In the genomic region with DNA sequence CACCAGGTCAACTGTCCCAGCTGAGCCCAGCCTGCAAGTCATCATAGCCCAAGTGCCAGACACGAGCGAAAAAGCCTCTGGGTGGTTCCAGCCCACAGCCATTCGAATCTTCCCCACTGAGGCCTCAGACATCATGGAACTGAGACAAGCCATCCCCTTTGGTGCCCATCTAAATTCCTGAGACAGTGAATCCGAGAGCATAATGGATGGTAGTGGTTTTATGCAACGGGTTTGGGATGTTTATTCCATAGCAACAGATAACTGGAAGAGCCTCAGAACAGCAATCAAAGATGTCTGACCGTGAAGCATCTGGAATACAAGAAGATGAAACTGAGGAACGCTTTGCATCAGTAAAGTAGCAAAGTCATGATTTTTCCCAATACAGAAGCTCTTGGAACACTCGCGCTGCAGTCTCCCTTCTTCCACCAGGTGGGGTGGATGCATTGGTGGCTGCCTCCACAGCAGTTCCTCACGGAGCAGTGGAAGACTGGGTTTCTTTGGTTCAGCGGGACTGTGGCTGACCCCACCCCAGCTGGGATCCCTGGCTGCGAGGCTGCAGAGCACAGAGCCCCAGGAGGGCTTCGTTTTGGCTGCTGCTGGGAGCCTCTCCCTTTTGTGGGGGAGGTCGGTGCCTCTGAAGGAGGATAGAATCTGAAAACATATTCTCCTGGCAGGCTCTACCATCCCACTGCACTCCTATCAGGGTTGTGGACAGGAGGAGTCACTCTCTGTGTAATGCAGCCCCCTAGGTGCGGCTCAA, we compare ENCODE assay signal across 1 cellular context.
TF ChIP-seq lines count a peak whose summit lies in the region.

No MANE protein-coding gene starts in this region.

TF ChIP-seq in K562, 482 proteins besides CTCF, POLR2A, EP300 and RAD21 (continued from another document and continues in another):
- TF ChIP-seq, protein P1, sequence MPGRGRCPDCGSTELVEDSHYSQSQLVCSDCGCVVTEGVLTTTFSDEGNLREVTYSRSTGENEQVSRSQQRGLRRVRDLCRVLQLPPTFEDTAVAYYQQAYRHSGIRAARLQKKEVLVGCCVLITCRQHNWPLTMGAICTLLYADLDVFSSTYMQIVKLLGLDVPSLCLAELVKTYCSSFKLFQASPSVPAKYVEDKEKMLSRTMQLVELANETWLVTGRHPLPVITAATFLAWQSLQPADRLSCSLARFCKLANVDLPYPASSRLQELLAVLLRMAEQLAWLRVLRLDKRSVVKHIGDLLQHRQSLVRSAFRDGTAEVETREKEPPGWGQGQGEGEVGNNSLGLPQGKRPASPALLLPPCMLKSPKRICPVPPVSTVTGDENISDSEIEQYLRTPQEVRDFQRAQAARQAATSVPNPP (IDR thresholded peaks at IDR 0.05; ENCODE audit: borderline replicate concordance, insufficient read depth, insufficient read length), result no peak
- TF ChIP-seq GTF2A2 (tag; IDR thresholded peaks at IDR 0.05), result no peak
- no peak for TF ChIP-seq ZNF212 (CRISPR knock-in tag; IDR thresholded peaks at IDR 0.05)
- no peak for TF ChIP-seq HDGF (IDR thresholded peaks at IDR 0.05)
- TF ChIP-seq, protein P2, sequence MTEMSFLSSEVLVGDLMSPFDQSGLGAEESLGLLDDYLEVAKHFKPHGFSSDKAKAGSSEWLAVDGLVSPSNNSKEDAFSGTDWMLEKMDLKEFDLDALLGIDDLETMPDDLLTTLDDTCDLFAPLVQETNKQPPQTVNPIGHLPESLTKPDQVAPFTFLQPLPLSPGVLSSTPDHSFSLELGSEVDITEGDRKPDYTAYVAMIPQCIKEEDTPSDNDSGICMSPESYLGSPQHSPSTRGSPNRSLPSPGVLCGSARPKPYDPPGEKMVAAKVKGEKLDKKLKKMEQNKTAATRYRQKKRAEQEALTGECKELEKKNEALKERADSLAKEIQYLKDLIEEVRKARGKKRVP (CRISPR knock-in tag; IDR thresholded peaks at IDR 0.05), result no peak
- TF ChIP-seq RBM15 (IDR thresholded peaks at IDR 0.05; ENCODE audit: insufficient read depth, low read length), result no peak
- TF ChIP-seq CBFB (CRISPR knock-in tag; IDR thresholded peaks at IDR 0.05), result no peak
- TF ChIP-seq, protein P3, sequence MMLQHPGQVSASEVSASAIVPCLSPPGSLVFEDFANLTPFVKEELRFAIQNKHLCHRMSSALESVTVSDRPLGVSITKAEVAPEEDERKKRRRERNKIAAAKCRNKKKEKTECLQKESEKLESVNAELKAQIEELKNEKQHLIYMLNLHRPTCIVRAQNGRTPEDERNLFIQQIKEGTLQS (IDR thresholded peaks at IDR 0.05), result peak; percentile 10; the same call in 1 of the 2 replicates
- TF ChIP-seq, protein P3 (CRISPR knock-in tag; conservative IDR thresholded peaks at IDR 0.05), result no peak
- TF ChIP-seq U2AF2 (optimal IDR thresholded peaks at IDR 0.05; ENCODE audit: low read depth, low read length), result no peak
- peak; percentile 71 for TF ChIP-seq SPI1 (IDR thresholded peaks at IDR 0.05; ENCODE audit: borderline replicate concordance, low read depth, low read length)
- TF ChIP-seq, protein P4, sequence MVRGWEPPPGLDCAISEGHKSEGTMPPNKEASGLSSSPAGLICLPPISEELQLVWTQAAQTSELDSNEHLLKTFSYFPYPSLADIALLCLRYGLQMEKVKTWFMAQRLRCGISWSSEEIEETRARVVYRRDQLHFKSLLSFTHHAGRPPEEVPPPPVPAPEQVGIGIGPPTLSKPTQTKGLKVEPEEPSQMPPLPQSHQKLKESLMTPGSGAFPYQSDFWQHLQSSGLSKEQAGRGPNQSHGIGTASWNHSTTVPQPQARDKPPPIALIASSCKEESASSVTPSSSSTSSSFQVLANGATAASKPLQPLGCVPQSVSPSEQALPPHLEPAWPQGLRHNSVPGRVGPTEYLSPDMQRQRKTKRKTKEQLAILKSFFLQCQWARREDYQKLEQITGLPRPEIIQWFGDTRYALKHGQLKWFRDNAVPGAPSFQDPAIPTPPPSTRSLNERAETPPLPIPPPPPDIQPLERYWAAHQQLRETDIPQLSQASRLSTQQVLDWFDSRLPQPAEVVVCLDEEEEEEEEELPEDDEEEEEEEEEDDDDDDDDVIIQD (CRISPR knock-in tag; IDR thresholded peaks at IDR 0.05), result no peak
- TF ChIP-seq, protein P5, sequence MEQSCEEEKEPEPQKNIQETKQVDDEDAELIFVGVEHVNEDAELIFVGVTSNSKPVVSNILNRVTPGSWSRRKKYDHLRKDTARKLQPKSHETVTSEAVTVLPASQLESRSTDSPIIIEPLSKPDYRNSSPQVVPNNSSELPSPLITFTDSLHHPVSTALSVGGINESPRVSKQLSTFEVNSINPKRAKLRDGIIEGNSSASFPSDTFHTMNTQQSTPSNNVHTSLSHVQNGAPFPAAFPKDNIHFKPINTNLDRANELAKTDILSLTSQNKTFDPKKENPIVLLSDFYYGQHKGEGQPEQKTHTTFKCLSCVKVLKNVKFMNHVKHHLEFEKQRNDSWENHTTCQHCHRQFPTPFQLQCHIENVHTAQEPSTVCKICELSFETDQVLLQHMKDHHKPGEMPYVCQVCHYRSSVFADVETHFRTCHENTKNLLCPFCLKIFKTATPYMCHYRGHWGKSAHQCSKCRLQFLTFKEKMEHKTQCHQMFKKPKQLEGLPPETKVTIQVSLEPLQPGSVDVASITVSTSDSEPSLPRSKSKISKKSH (CRISPR knock-in tag; IDR thresholded peaks at IDR 0.05), result no peak
- TF ChIP-seq CBX5 (IDR thresholded peaks at IDR 0.05; ENCODE audit: borderline replicate concordance, low read depth), result no peak
- no peak for TF ChIP-seq SNIP1 (IDR thresholded peaks at IDR 0.05; ENCODE audit: low read depth)
- TF ChIP-seq DNMT1 (IDR thresholded peaks at IDR 0.05), result no peak
- no peak for TF ChIP-seq SRSF7 (optimal IDR thresholded peaks at IDR 0.05; ENCODE audit: low read depth, low read length)
- TF ChIP-seq ZFP36 (IDR thresholded peaks at IDR 0.05; ENCODE audit: low read depth, low read length, partially characterized antibody), result peak; percentile 6
- TF ChIP-seq ATF7 (IDR thresholded peaks at IDR 0.05), result 0 out of 2 replicates have a peak, but pooled peaks have one; percentile 40
- no peak for TF ChIP-seq ELF4 (CRISPR knock-in tag; IDR thresholded peaks at IDR 0.05)
- 0 out of 2 replicates have a peak, but pooled peaks have one; percentile 13 for TF ChIP-seq ZNF384 (IDR thresholded peaks at IDR 0.05; ENCODE audit: low read depth, low read length)
- no peak for TF ChIP-seq RUNX1 (IDR thresholded peaks at IDR 0.05; ENCODE audit: low read depth)
- no peak for TF ChIP-seq ZNF583 (CRISPR knock-in tag; IDR thresholded peaks at IDR 0.05)
- TF ChIP-seq, protein P6, sequence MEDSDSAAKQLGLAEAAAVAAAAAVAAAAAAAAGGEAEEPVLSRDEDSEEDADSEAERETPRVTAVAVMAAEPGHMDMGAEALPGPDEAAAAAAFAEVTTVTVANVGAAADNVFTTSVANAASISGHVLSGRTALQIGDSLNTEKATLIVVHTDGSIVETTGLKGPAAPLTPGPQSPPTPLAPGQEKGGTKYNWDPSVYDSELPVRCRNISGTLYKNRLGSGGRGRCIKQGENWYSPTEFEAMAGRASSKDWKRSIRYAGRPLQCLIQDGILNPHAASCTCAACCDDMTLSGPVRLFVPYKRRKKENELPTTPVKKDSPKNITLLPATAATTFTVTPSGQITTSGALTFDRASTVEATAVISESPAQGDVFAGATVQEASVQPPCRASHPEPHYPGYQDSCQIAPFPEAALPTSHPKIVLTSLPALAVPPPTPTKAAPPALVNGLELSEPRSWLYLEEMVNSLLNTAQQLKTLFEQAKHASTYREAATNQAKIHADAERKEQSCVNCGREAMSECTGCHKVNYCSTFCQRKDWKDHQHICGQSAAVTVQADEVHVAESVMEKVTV (CRISPR knock-in tag; IDR thresholded peaks at IDR 0.05), result peak; percentile 80
- TF ChIP-seq ZNF444 (CRISPR knock-in tag; IDR thresholded peaks at IDR 0.05), result no peak
- TF ChIP-seq NFE2 (IDR thresholded peaks at IDR 0.05; ENCODE audit: low read depth), result peak; percentile 70
- no peak for TF ChIP-seq ZBTB8A (IDR thresholded peaks at IDR 0.05; ENCODE audit: partially characterized antibody)
- TF ChIP-seq KLF16 (IDR thresholded peaks at IDR 0.05), result no peak
- peak; percentile 67; the same call in 1 of the 2 replicates for TF ChIP-seq MAFK (IDR thresholded peaks at IDR 0.05; ENCODE audit: low read length)
- TF ChIP-seq, protein P7, sequence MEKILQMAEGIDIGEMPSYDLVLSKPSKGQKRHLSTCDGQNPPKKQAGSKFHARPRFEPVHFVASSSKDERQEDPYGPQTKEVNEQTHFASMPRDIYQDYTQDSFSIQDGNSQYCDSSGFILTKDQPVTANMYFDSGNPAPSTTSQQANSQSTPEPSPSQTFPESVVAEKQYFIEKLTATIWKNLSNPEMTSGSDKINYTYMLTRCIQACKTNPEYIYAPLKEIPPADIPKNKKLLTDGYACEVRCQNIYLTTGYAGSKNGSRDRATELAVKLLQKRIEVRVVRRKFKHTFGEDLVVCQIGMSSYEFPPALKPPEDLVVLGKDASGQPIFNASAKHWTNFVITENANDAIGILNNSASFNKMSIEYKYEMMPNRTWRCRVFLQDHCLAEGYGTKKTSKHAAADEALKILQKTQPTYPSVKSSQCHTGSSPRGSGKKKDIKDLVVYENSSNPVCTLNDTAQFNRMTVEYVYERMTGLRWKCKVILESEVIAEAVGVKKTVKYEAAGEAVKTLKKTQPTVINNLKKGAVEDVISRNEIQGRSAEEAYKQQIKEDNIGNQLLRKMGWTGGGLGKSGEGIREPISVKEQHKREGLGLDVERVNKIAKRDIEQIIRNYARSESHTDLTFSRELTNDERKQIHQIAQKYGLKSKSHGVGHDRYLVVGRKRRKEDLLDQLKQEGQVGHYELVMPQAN (IDR thresholded peaks at IDR 0.05; ENCODE audit: borderline replicate concordance), result no peak
- TF ChIP-seq CREM (IDR thresholded peaks at IDR 0.05; ENCODE audit: low read depth), result 0 out of 2 replicates have a peak, but pooled peaks have one; percentile 22
- no peak for TF ChIP-seq SIN3B (IDR thresholded peaks at IDR 0.05; ENCODE audit: low read depth)
- TF ChIP-seq ZNF24 (IDR thresholded peaks at IDR 0.05), result peak; percentile 36; the same call in 1 of the 2 replicates
- no peak for TF ChIP-seq PHB2 (IDR thresholded peaks at IDR 0.05; ENCODE audit: low read depth)
- TF ChIP-seq, protein P8, sequence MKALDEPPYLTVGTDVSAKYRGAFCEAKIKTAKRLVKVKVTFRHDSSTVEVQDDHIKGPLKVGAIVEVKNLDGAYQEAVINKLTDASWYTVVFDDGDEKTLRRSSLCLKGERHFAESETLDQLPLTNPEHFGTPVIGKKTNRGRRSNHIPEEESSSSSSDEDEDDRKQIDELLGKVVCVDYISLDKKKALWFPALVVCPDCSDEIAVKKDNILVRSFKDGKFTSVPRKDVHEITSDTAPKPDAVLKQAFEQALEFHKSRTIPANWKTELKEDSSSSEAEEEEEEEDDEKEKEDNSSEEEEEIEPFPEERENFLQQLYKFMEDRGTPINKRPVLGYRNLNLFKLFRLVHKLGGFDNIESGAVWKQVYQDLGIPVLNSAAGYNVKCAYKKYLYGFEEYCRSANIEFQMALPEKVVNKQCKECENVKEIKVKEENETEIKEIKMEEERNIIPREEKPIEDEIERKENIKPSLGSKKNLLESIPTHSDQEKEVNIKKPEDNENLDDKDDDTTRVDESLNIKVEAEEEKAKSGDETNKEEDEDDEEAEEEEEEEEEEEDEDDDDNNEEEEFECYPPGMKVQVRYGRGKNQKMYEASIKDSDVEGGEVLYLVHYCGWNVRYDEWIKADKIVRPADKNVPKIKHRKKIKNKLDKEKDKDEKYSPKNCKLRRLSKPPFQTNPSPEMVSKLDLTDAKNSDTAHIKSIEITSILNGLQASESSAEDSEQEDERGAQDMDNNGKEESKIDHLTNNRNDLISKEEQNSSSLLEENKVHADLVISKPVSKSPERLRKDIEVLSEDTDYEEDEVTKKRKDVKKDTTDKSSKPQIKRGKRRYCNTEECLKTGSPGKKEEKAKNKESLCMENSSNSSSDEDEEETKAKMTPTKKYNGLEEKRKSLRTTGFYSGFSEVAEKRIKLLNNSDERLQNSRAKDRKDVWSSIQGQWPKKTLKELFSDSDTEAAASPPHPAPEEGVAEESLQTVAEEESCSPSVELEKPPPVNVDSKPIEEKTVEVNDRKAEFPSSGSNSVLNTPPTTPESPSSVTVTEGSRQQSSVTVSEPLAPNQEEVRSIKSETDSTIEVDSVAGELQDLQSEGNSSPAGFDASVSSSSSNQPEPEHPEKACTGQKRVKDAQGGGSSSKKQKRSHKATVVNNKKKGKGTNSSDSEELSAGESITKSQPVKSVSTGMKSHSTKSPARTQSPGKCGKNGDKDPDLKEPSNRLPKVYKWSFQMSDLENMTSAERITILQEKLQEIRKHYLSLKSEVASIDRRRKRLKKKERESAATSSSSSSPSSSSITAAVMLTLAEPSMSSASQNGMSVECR (CRISPR knock-in tag; IDR thresholded peaks at IDR 0.05), result no peak
- TF ChIP-seq POLR2H (tag; IDR thresholded peaks at IDR 0.05; ENCODE audit: low read depth), result no peak
- TF ChIP-seq ZNF586 (CRISPR knock-in tag; conservative IDR thresholded peaks at IDR 0.05), result no peak
- no peak for TF ChIP-seq HNRNPLL (IDR thresholded peaks at IDR 0.05; ENCODE audit: low read depth, low read length, poor library complexity, severe bottlenecking)
- TF ChIP-seq, protein P9, sequence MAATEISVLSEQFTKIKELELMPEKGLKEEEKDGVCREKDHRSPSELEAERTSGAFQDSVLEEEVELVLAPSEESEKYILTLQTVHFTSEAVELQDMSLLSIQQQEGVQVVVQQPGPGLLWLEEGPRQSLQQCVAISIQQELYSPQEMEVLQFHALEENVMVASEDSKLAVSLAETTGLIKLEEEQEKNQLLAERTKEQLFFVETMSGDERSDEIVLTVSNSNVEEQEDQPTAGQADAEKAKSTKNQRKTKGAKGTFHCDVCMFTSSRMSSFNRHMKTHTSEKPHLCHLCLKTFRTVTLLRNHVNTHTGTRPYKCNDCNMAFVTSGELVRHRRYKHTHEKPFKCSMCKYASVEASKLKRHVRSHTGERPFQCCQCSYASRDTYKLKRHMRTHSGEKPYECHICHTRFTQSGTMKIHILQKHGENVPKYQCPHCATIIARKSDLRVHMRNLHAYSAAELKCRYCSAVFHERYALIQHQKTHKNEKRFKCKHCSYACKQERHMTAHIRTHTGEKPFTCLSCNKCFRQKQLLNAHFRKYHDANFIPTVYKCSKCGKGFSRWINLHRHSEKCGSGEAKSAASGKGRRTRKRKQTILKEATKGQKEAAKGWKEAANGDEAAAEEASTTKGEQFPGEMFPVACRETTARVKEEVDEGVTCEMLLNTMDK (IDR thresholded peaks at IDR 0.05; ENCODE audit: borderline replicate concordance, insufficient read depth, low read depth, low read length, poor library complexity, severe bottlenecking), result no peak
- no peak for TF ChIP-seq FOXA1 (IDR thresholded peaks at IDR 0.05; ENCODE audit: borderline replicate concordance)
- no peak for TF ChIP-seq HMG20B (CRISPR knock-in tag; IDR thresholded peaks at IDR 0.05)
- TF ChIP-seq POLR3G (IDR thresholded peaks at IDR 0.05; ENCODE audit: extremely low read depth, insufficient read length, insufficient replicate concordance), result no peak
- no peak for TF ChIP-seq NONO (IDR thresholded peaks at IDR 0.05; ENCODE audit: low read depth in 2 of 2, low read length in 1 of 2)
- no peak for TF ChIP-seq KAT2B (IDR thresholded peaks at IDR 0.05; ENCODE audit: low read depth, low read length)
- TF ChIP-seq CBX3 (IDR thresholded peaks at IDR 0.05; ENCODE audit: borderline replicate concordance in 1 of 2, low read length in 2 of 2), result peak in 1 of 2 experiments; percentile 37; a peak in 1 of 3 replicates
- no peak for TF ChIP-seq PTRF (tag; IDR thresholded peaks at IDR 0.05)
- no peak for TF ChIP-seq KLF10 (CRISPR knock-in tag; IDR thresholded peaks at IDR 0.05)
- TF ChIP-seq MEF2D (tag; conservative IDR thresholded peaks at IDR 0.05; ENCODE audit: low read depth), result no peak
